ENCODE assay signal across 1 cellular context in genomic region chr7:29336851-29337627, GRCh38.
A peak's percentile ranks its signal among the peaks of the same experiment; 100 is the strongest.
TF ChIP-seq lines count a peak whose summit lies in the region.

No MANE protein-coding gene starts in this region.

TF ChIP-seq in HepG2, 621 proteins besides CTCF, POLR2A, EP300 and RAD21 (continued from another document and continues in another):
- TF ChIP-seq TEF (CRISPR knock-in tag; IDR thresholded peaks at IDR 0.05) = peak; percentile 86; the same call in 1 of the 2 replicates
- no peak for TF ChIP-seq JARID2 (CRISPR knock-in tag; IDR thresholded peaks at IDR 0.05; ENCODE audit: insufficient replicate concordance)
- TF ChIP-seq MIXL1 (CRISPR knock-in tag; IDR thresholded peaks at IDR 0.05) = 0 out of 2 replicates have a peak, but pooled peaks have one; percentile 57
- peak; percentile 67 for TF ChIP-seq ZNF503 (CRISPR knock-in tag; IDR thresholded peaks at IDR 0.05)
- TF ChIP-seq HNRNPUL1 (IDR thresholded peaks at IDR 0.05; ENCODE audit: low read depth, low read length) = no peak
- peak; percentile 61; the same call in 1 of the 2 replicates for TF ChIP-seq ARID4A (CRISPR knock-in tag; IDR thresholded peaks at IDR 0.05; ENCODE audit: borderline replicate concordance)
- TF ChIP-seq MIER2 (CRISPR knock-in tag; IDR thresholded peaks at IDR 0.05) = 0 out of 2 replicates have a peak, but pooled peaks have one; percentile 38
- TF ChIP-seq MLX (CRISPR knock-in tag; IDR thresholded peaks at IDR 0.05) = peak; percentile 67; the same call in 1 of the 2 replicates
- TF ChIP-seq ZNF292 (CRISPR knock-in tag; IDR thresholded peaks at IDR 0.05; ENCODE audit: borderline replicate concordance, low read depth) = peak; percentile 78
- TF ChIP-seq ZFP91 (CRISPR knock-in tag; IDR thresholded peaks at IDR 0.05; ENCODE audit: borderline replicate concordance) = peak; percentile 17; the same call in 1 of the 2 replicates
- no peak for TF ChIP-seq ZNF296 (CRISPR knock-in tag; conservative IDR thresholded peaks at IDR 0.05)
- no peak for TF ChIP-seq ZNF224 (CRISPR knock-in tag; IDR thresholded peaks at IDR 0.05)
- peak; percentile 72; the same call in 1 of the 2 replicates for TF ChIP-seq GATA4 (IDR thresholded peaks at IDR 0.05; ENCODE audit: borderline replicate concordance, low read depth)
- TF ChIP-seq CAMTA2 (CRISPR knock-in tag; IDR thresholded peaks at IDR 0.05; ENCODE audit: borderline replicate concordance) = no peak
- TF ChIP-seq NPAS2 (CRISPR knock-in tag; IDR thresholded peaks at IDR 0.05; ENCODE audit: borderline replicate concordance) = no peak
- TF ChIP-seq STAT5B (CRISPR knock-in tag; IDR thresholded peaks at IDR 0.05) = peak; percentile 61; the same call in 1 of the 2 replicates
- TF ChIP-seq KIAA2018 (CRISPR knock-in tag; IDR thresholded peaks at IDR 0.05; ENCODE audit: borderline replicate concordance) = no peak
- no peak for TF ChIP-seq ZNF468 (CRISPR knock-in tag; IDR thresholded peaks at IDR 0.05)
- no peak for TF ChIP-seq ZNF136 (CRISPR knock-in tag; IDR thresholded peaks at IDR 0.05; ENCODE audit: low read depth)
- TF ChIP-seq CBX5 (CRISPR knock-in tag; IDR thresholded peaks at IDR 0.05; ENCODE audit: borderline replicate concordance) = peak; percentile 34; the same call in 1 of the 2 replicates
- TF ChIP-seq KDM4B (CRISPR knock-in tag; IDR thresholded peaks at IDR 0.05) = 0 out of 2 replicates have a peak, but pooled peaks have one; percentile 41
- 0 out of 2 replicates have a peak, but pooled peaks have one; percentile 57 for TF ChIP-seq RNF219 (CRISPR knock-in tag; IDR thresholded peaks at IDR 0.05)
- 0 out of 2 replicates have a peak, but pooled peaks have one; percentile 31 for TF ChIP-seq DRAP1 (CRISPR knock-in tag; IDR thresholded peaks at IDR 0.05)
- TF ChIP-seq FOXJ3 (CRISPR knock-in tag; IDR thresholded peaks at IDR 0.05; ENCODE audit: borderline replicate concordance) = peak; percentile 88; the same call in 1 of the 2 replicates
- peak in 1 of 2 experiments; percentile 48; a peak in 1 of 4 replicates for TF ChIP-seq KLF16 (CRISPR knock-in tag; IDR thresholded peaks at IDR 0.05)
- TF ChIP-seq ZNF143 (CRISPR knock-in tag; IDR thresholded peaks at IDR 0.05) = no peak
- 0 out of 2 replicates have a peak, but pooled peaks have one; percentile 29 for TF ChIP-seq ZBTB33 (CRISPR knock-in tag; IDR thresholded peaks at IDR 0.05)
- peak; percentile 64; the same call in 1 of the 2 replicates for TF ChIP-seq MXD4 (CRISPR knock-in tag; IDR thresholded peaks at IDR 0.05)
- TF ChIP-seq KAT8 (CRISPR knock-in tag; IDR thresholded peaks at IDR 0.05) = peak; percentile 59
- peak; percentile 92 for TF ChIP-seq GATAD2A (CRISPR knock-in tag; IDR thresholded peaks at IDR 0.05)
- TF ChIP-seq TCF12 (IDR thresholded peaks at IDR 0.05) = no peak
- peak; percentile 89; the same call in 1 of the 2 replicates for TF ChIP-seq TCF12 (CRISPR knock-in tag; IDR thresholded peaks at IDR 0.05)
- TF ChIP-seq RXRB (CRISPR knock-in tag; IDR thresholded peaks at IDR 0.05; ENCODE audit: borderline replicate concordance) = peak; percentile 79
